In the genomic region with DNA sequence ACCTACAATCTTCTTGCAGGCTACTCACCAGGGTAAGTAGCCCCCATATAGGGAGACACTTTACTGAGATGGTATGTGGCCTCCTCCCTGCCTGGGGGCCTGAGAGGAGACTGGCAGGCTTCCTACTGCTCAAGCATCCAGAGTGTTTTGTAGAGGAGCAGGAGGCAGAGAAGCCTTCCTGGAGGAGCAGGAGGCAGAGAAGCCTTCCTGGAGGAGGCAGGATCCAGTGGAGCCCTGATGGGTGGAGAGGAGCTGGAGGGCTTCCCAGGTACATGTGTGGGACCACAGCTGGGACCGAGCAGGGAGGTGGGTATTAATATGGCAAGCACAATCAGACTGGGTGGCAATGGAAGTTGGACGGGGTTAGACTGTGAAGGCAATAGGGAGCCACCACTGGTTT, we compare ENCODE assay signal across 1 cellular context.
TF ChIP-seq lines count a peak whose summit lies in the region.

No MANE protein-coding gene starts in this region.

TF ChIP-seq in H1, 55 proteins besides CTCF, POLR2A, EP300 and RAD21:
- TF ChIP-seq SAP30 (IDR thresholded peaks at IDR 0.05; ENCODE audit: insufficient read depth, insufficient replicate concordance, low read length) (no peak), HDAC2 (IDR thresholded peaks at IDR 0.05; ENCODE audit: borderline replicate concordance in 1 of 2, low read depth in 2 of 2, low read length in 2 of 2) (no peak), CEBPB (IDR thresholded peaks at IDR 0.05; ENCODE audit: low read depth, low read length) (no peak), POU5F1 (IDR thresholded peaks at IDR 0.05; ENCODE audit: low read depth, low read length) (no peak), SP2 (IDR thresholded peaks at IDR 0.05; ENCODE audit: low read length) (no peak), PHF8 (conservative IDR thresholded peaks at IDR 0.05; ENCODE audit: low read depth, low read length) (no peak)
TF ChIP-seq in H1: peak in this region for 0.
